Comparison of ENCODE assay signal across 8 cellular contexts in genomic region chr1:156212130-156212529, GRCh38. TPM values are rescaled to one million over a fixed set of nuclear protein-coding genes. Genes with fewer than 3 reads are reported as not detected.
DNase-seq lines count a peak whose midpoint lies in the region; ATAC-seq and TF ChIP-seq lines count a peak whose summit lies in the region.

No MANE protein-coding gene starts in this region.

- TF ChIP-seq CTCF in AG04450 (IDR thresholded peaks at IDR 0.05; ENCODE audit: low read depth, low read length) (no peak), Loucy (conservative IDR thresholded peaks at IDR 0.05; ENCODE audit: low read length) (no peak)

- H3K4me3 ChIP-seq in AG04450 (ENCODE audit: low read depth, low read length), result peak overlapping the region; percentile 47
- H3K4me3 ChIP-seq in Loucy (ENCODE audit: low read length, poor library complexity, severe bottlenecking), result peak overlapping the region; percentile 98

- peak overlapping the region; percentile 98 for H3K27ac Mint-ChIP-seq in dendritic cell treated with granulocyte-macrophage colony-stimulating factor and Interleukin-4, amounts not matched to agents 40 ng/mL and 50 ng/mL, for 4 days
- H3K27ac Mint-ChIP-seq in natural killer cell treated with Interleukin-12 subunit alpha and Interleukin-12 subunit beta and Interleukin-15 and Interleukin-18, amount 100 ng/mL, for 72 hours, result peak overlapping the region; percentile 99

- no peak for ATAC-seq in natural killer cell treated with Interleukin-12 subunit alpha and Interleukin-12 subunit beta and Interleukin-15 and Interleukin-18, amount 100 ng/mL, for 72 hours
- no peak for ATAC-seq in GM21619 (IDR thresholded peaks at IDR 0.05; ENCODE audit: unreplicated experiment)

- DNase-seq in AG04450 (ENCODE audit: low read depth, low spot score) (no peak), HCEC 1CT (no peak), NCI-H82 treated with DMSO at 0.1 percent for 48 hours (lab: John Stamatoyannopoulos, UW; ENCODE audit: unreplicated experiment) (no peak), HPDE6-E6E7 (ENCODE audit: extremely low spot score) (no peak)
- DNase-seq in natural killer cell treated with Interleukin-12 subunit alpha and Interleukin-12 subunit beta and Interleukin-15 and Interleukin-18, amount 100 ng/mL, for 72 hours (ENCODE audit: low spot score), result no peak

- H3K36me3 ChIP-seq in Loucy (ENCODE audit: insufficient read depth, low read length), result peaks cover 27% of the 10 kb centered on the region; the same call in 1 of the 2 replicates

- POLR2A ChIA-PET in AG04450 (lab: Yijun Ruan, JAX), result interaction anchor here (0.9 to 1.7 kb wide), 8 partner anchors 8 to 289 kb away, joined by 3 to 18 read pairs (median 5); partner anchors contain the start of genes LMNA, MEF2D and SLC25A44

- peak overlapping the region; percentile 90 for H3K4me3 Mint-ChIP-seq in dendritic cell treated with granulocyte-macrophage colony-stimulating factor and Interleukin-4, amounts not matched to agents 40 ng/mL and 50 ng/mL, for 4 days
- H3K4me3 Mint-ChIP-seq in natural killer cell treated with Interleukin-12 subunit alpha and Interleukin-12 subunit beta and Interleukin-15 and Interleukin-18, amount 100 ng/mL, for 72 hours, result peak overlapping the region; percentile 94

- H3K79me2 ChIP-seq in Loucy (ENCODE audit: insufficient read depth, low read length), result peaks cover 25% of the 10 kb centered on the region

- peak overlapping the region; percentile 96 for H3K27ac ChIP-seq in AG04450 (ENCODE audit: low read depth, low read length)

- H3F3A ChIP-seq in Loucy (ENCODE audit: low read depth), result no peaks in the 10 kb centered on the region

- no peaks in the 10 kb centered on the region for H4K20me1 ChIP-seq in Loucy (ENCODE audit: insufficient read depth, low read length, poor library complexity, severe bottlenecking)

- H3K9me2 ChIP-seq in Loucy (replicated peaks; ENCODE audit: low read depth, low read length), result no peaks in the 10 kb centered on the region

- no peaks in the 10 kb centered on the region for H3K27me3 Mint-ChIP-seq in dendritic cell treated with granulocyte-macrophage colony-stimulating factor and Interleukin-4, amounts not matched to agents 40 ng/mL and 50 ng/mL, for 4 days
- H3K27me3 Mint-ChIP-seq in natural killer cell treated with Interleukin-12 subunit alpha and Interleukin-12 subunit beta and Interleukin-15 and Interleukin-18, amount 100 ng/mL, for 72 hours, result no peaks in the 10 kb centered on the region

- H3K36me3 Mint-ChIP-seq in dendritic cell treated with granulocyte-macrophage colony-stimulating factor and Interleukin-4, amounts not matched to agents 40 ng/mL and 50 ng/mL, for 4 days (ENCODE audit: low read depth), result peaks cover 77% of the 10 kb centered on the region
- peaks cover 24% of the 10 kb centered on the region for H3K36me3 Mint-ChIP-seq in natural killer cell treated with Interleukin-12 subunit alpha and Interleukin-12 subunit beta and Interleukin-15 and Interleukin-18, amount 100 ng/mL, for 72 hours

- peaks cover 13% of the 10 kb centered on the region for H3K4me1 ChIP-seq in Loucy (ENCODE audit: insufficient read depth, low read length, poor library complexity, severe bottlenecking)

- no peaks in the 10 kb centered on the region for H3K9me3 Mint-ChIP-seq in dendritic cell treated with granulocyte-macrophage colony-stimulating factor and Interleukin-4, amounts not matched to agents 40 ng/mL and 50 ng/mL, for 4 days
- no peaks in the 10 kb centered on the region for H3K9me3 Mint-ChIP-seq in natural killer cell treated with Interleukin-12 subunit alpha and Interleukin-12 subunit beta and Interleukin-15 and Interleukin-18, amount 100 ng/mL, for 72 hours

- H3K27me3 ChIP-seq in AG04450 (ENCODE audit: control insufficient read depth, insufficient read depth, low read length) (no peaks in the 10 kb centered on the region), Loucy (ENCODE audit: insufficient read depth, low read length, poor library complexity, severe bottlenecking) (no peaks in the 10 kb centered on the region)

- CTCF ChIA-PET in AG04450 (lab: Charles Lee), result interaction anchor here (1.5 to 5.1 kb wide), 2 partner anchors 13 kb away, joined by 7 to 37 read pairs; no protein-coding TSS in a partner anchor

- H2AFZ ChIP-seq in Loucy (ENCODE audit: low read length), result peak overlapping the region; percentile 44; the same call in 1 of the 2 replicates

- intact Hi-C loops in dendritic cell treated with granulocyte-macrophage colony-stimulating factor and Interleukin-4, amounts not matched to agents 40 ng/mL and 50 ng/mL, for 4 days (cut with micrococcal nuclease), result loop anchor here (2.0 kb wide), 1 partner anchor 19 kb away; no protein-coding TSS in a partner anchor

- no peaks in the 10 kb centered on the region; the same call in 1 of the 2 replicates for H3K9me3 ChIP-seq in AG04450 (ENCODE audit: control insufficient read depth, insufficient read depth, low read length)
- H3K9me3 ChIP-seq in Loucy (ENCODE audit: insufficient read depth, low read depth, low read length), result no peaks in the 10 kb centered on the region

- peaks cover 25% of the 10 kb centered on the region for H3K4me1 Mint-ChIP-seq in dendritic cell treated with granulocyte-macrophage colony-stimulating factor and Interleukin-4, amounts not matched to agents 40 ng/mL and 50 ng/mL, for 4 days (ENCODE audit: low read depth)
- H3K4me1 Mint-ChIP-seq in natural killer cell treated with Interleukin-12 subunit alpha and Interleukin-12 subunit beta and Interleukin-15 and Interleukin-18, amount 100 ng/mL, for 72 hours (ENCODE audit: low read depth in 2 of 2), result peaks cover 26 to 28% of the 10 kb centered on the region in 2 donors

- H3K9ac ChIP-seq in Loucy (ENCODE audit: low read depth, low read length, poor library complexity, severe bottlenecking), result peak overlapping the region; percentile 95

- peak overlapping the region; percentile 80 for H3K4me2 ChIP-seq in Loucy (ENCODE audit: low read depth, low read length, poor library complexity, severe bottlenecking)

RNA-seq across cellular contexts. Expression of gene PMF1, which starts 0.7 kb away (rescaled TPM):
- 43.5 and 53.3 TPM in 2 replicates for polyA plus RNA-seq in AG04450 (2011; rRNA removed)
- 14.5 and 15.2 TPM in 2 replicates for polyA minus RNA-seq in AG04450 (2011; rRNA and poly(A)+ RNA removed)
- total RNA-seq in natural killer cell treated with Interleukin-12 subunit alpha and Interleukin-12 subunit beta and Interleukin-15 and Interleukin-18, amount 100 ng/mL, for 72 hours, result 100 to 1,000 TPM in 1 of 2 donors, 10 to 100 TPM in 1; 90.6 to 105 TPM

RNA-seq across cellular contexts. Expression of gene SLC25A44, which starts 18.2 kb away (rescaled TPM):
- 24.1 TPM in 2 replicates for polyA plus RNA-seq in AG04450 (2011; rRNA removed)
- 24.6 and 25.0 TPM in 2 replicates for polyA minus RNA-seq in AG04450 (2011; rRNA and poly(A)+ RNA removed)
- total RNA-seq in natural killer cell treated with Interleukin-12 subunit alpha and Interleukin-12 subunit beta and Interleukin-15 and Interleukin-18, amount 100 ng/mL, for 72 hours, result 10 to 100 TPM; 54.4 to 56.6 TPM

RNA-seq across cellular contexts. Expression of gene BGLAP, which starts 29.9 kb away (rescaled TPM):
- 0.12 and 0.45 TPM in 2 replicates for polyA plus RNA-seq in AG04450 (2011; rRNA removed)
- polyA minus RNA-seq in AG04450 (2011; rRNA and poly(A)+ RNA removed), result 0.56 TPM in 1 of 2 replicates, not detected in the other
- total RNA-seq in natural killer cell treated with Interleukin-12 subunit alpha and Interleukin-12 subunit beta and Interleukin-15 and Interleukin-18, amount 100 ng/mL, for 72 hours, result 1 to 10 TPM; 1.8 to 2.3 TPM

RNA-seq across cellular contexts. Expression of gene PAQR6, which starts 35.7 kb away (rescaled TPM):
- polyA plus RNA-seq in AG04450 (2011; rRNA removed), result 0.20 and 0.26 TPM in 2 replicates
- polyA minus RNA-seq in AG04450 (2011; rRNA and poly(A)+ RNA removed), result not detected in 2 replicates
- total RNA-seq in natural killer cell treated with Interleukin-12 subunit alpha and Interleukin-12 subunit beta and Interleukin-15 and Interleukin-18, amount 100 ng/mL, for 72 hours, result 1 to 10 TPM; 5.9 to 9.5 TPM

RNA-seq across cellular contexts. Expression of gene SEMA4A, which starts 58.7 kb away (rescaled TPM):
- 0.58 and 0.60 TPM in 2 replicates for polyA plus RNA-seq in AG04450 (2011; rRNA removed)
- polyA minus RNA-seq in AG04450 (2011; rRNA and poly(A)+ RNA removed), result 0.56 and 1.1 TPM in 2 replicates
- total RNA-seq in natural killer cell treated with Interleukin-12 subunit alpha and Interleukin-12 subunit beta and Interleukin-15 and Interleukin-18, amount 100 ng/mL, for 72 hours, result 10 to 100 TPM in 1 of 2 donors, 1 to 10 TPM in 1; 3.9 to 16.6 TPM
